In genomic region chr16:23202166-23202565, GRCh38 we compare ENCODE assay signal across 27 cellular contexts. TPM values are rescaled to one million over a fixed set of nuclear protein-coding genes. Genes with fewer than 3 reads are reported as not detected.
"Had no signal": no experiment of that assay in that cellular context is flagged by ENCODE, and none has a peak within 500 bp of the region (broad histone marks: within the 10 kb centered on the region; RNA-seq: fewer than 3 reads in every experiment).

No MANE protein-coding gene starts in this region.

- DNase-seq: stimulated activated CD4-positive, alpha-beta T cell treated with anti-CD3 and anti-CD28 coated beads, Interleukin-2, amount 100 ng/mL, for 48 hours; stimulated activated CD4-positive, alpha-beta T cell treated with anti-CD3 and anti-CD28 coated beads, Interleukin-4, amount 100 ng/mL, for 1 hour; stimulated activated CD4-positive, alpha-beta T cell treated with anti-CD3 and anti-CD28 coated beads, Interleukin-4, amount 100 ng/mL, for 24 hours; stimulated activated CD4-positive, alpha-beta T cell treated with anti-CD3 and anti-CD28 coated beads, Interleukin-4, amount 100 ng/mL, for 4 hours; stimulated activated CD8-positive, alpha-beta memory T cell treated with anti-CD3 and anti-CD28 coated beads, Interleukin-4, amount 100 ng/mL, for 48 hours; stimulated activated naive B cell treated with anti-CD40 and anti-IgM and Interleukin-4, amounts not matched to agents 10 μg/mL and 1 μg/mL and 100 μg/mL, for 72 hours; stimulated activated naive CD4-positive, alpha-beta T cell; stimulated activated naive CD4-positive, alpha-beta T cell treated with Interleukin-2 at 50 U/mL for 16 hours; stimulated activated naive CD8-positive, alpha-beta T cell treated with anti-CD3 and anti-CD28 coated beads, Interleukin-15, amount 100 ng/mL, for 72 hours; stimulated activated naive CD8-positive, alpha-beta T cell treated with anti-CD3 and anti-CD28 coated beads, Interleukin-15, Interleukin-2, amounts not matched to agents 100 U/mL and 50 U/mL, for 24 hours; stomach; substantia nigra; testis; thyroid gland; tibial artery; transverse colon; trophoblast cell; upper lobe of left lung; upper lobe of right lung; uterus had no signal

- H3K27me3 ChIP-seq: stomach, suprapubic skin, testis, thyroid gland, tibial nerve, upper lobe of left lung, upper lobe of right lung, uterus, vagina had no signal

- H3K4me3 ChIP-seq: stomach, suprapubic skin, testis, thoracic aorta, thyroid gland, tibial artery, tibial nerve, transverse colon, upper lobe of left lung, upper lobe of right lung, uterus, vagina had no signal

- FAIRE-seq: urothelium cell line had no signal

- H3K36me3 ChIP-seq: thoracic aorta, thyroid gland, tibial artery, tibial nerve, upper lobe of left lung, upper lobe of right lung, uterus, vagina had no signal

- H3K27ac ChIP-seq: stomach, suprapubic skin, testis, thoracic aorta, tibial artery, tibial nerve, transverse colon, upper lobe of left lung, upper lobe of right lung, uterus, vagina had no signal

- H3K4me1 ChIP-seq: stomach, suprapubic skin, testis, tibial artery, tibial nerve, transverse colon, upper lobe of right lung, uterus, vagina had no signal

- ATAC-seq: stimulated activated effector memory CD8-positive, alpha-beta T cell treated with anti-CD3 and anti-CD28 coated beads, Interleukin-12 subunit alpha, Interleukin-12 subunit beta, amount 100 ng/mL, for 72 hours; stimulated activated memory B cell treated with anti-CD40 and anti-IgM and Interleukin-4, amounts not matched to agents 10 μg/mL and 1 μg/mL and 100 μg/mL, for 72 hours; stimulated activated naive B cell treated with anti-CD40 and anti-IgM and Interleukin-4, amounts not matched to agents 10 μg/mL and 1 μg/mL and 100 μg/mL, for 72 hours; stimulated activated naive CD8-positive, alpha-beta T cell treated with anti-CD3 and anti-CD28 coated beads, Interleukin-15, amount 100 ng/mL, for 72 hours; stimulated activated naive CD8-positive, alpha-beta T cell treated with anti-CD3 and anti-CD28 coated beads, Interleukin-15, Interleukin-2, amounts not matched to agents 100 U/mL and 50 U/mL, for 24 hours; upper lobe of right lung had no signal

- H3K9me3 ChIP-seq: stomach, suprapubic skin, testis, thoracic aorta, thyroid gland, tibial artery, tibial nerve, transverse colon, upper lobe of left lung, upper lobe of right lung, uterus, vagina had no signal

RNA-seq across cellular contexts. Expression of gene SCNN1G, which starts 19.6 kb away (rescaled TPM):
- total RNA-seq: thoracic aorta had no signal
